ENCODE assay signal across 16 cellular contexts in genomic region chr14:88974991-88975835, GRCh38.
"Had no signal": no experiment of that assay in that cellular context is flagged by ENCODE, and none has a peak within 500 bp of the region (broad histone marks: within the 10 kb centered on the region; RNA-seq: fewer than 3 reads in every experiment).

No MANE protein-coding gene starts in this region.

- ATAC-seq: esophagus mucosa; left lobe of liver; stimulated activated naive CD8-positive, alpha-beta T cell treated with anti-CD3 and anti-CD28 coated beads, Interleukin-15, Interleukin-2, amounts not matched to agents 100 U/mL and 50 U/mL, for 24 hours; upper lobe of right lung had no signal

- H3K27ac Mint-ChIP-seq: activated CD4-positive, alpha-beta T cell treated with anti-CD3 and anti-CD28 coated beads, Interleukin-2, amount 10 ng/mL, durations not matched to agents 7 days and 5 days; activated naive CD4-positive, alpha-beta T cell treated with anti-CD3 and anti-CD28 coated beads, Interleukin-2, amount 10 ng/mL, durations not matched to agents 7 days and 5 days; activated T-helper 2 cell treated with anti-CD3 and anti-CD28 coated beads, Interferon-gamma antibody, Interleukin-2, Interleukin-4, amounts not matched to agents 10 μg/mL and 5 μg/mL and 100 μg/mL, durations not matched to agents 14 hours and 24 hours and 36 hours; endodermal cell; nephron progenitor cell had no signal

- H3K9me3 Mint-ChIP-seq: activated CD4-positive, alpha-beta T cell treated with anti-CD3 and anti-CD28 coated beads, Interleukin-2, amount 10 ng/mL, durations not matched to agents 7 days and 5 days; activated T-helper 2 cell treated with anti-CD3 and anti-CD28 coated beads, Interferon-gamma antibody, Interleukin-2, Interleukin-4, amounts not matched to agents 10 μg/mL and 5 μg/mL and 100 μg/mL, durations not matched to agents 14 hours and 24 hours and 36 hours; endodermal cell had no signal

- H3K27ac ChIP-seq: sigmoid colon, suprapubic skin, upper lobe of right lung had no signal

- H3K4me3 Mint-ChIP-seq: activated CD4-positive, alpha-beta T cell treated with anti-CD3 and anti-CD28 coated beads, Interleukin-2, amount 10 ng/mL, durations not matched to agents 7 days and 5 days; activated naive CD4-positive, alpha-beta T cell treated with anti-CD3 and anti-CD28 coated beads, Interleukin-2, amount 10 ng/mL, durations not matched to agents 7 days and 5 days; endodermal cell; nephron progenitor cell had no signal

- H3K4me1 Mint-ChIP-seq: activated CD4-positive, alpha-beta T cell treated with anti-CD3 and anti-CD28 coated beads, Interleukin-2, amount 10 ng/mL, durations not matched to agents 7 days and 5 days; activated naive CD4-positive, alpha-beta T cell treated with anti-CD3 and anti-CD28 coated beads, Interleukin-2, amount 10 ng/mL, durations not matched to agents 7 days and 5 days; nephron progenitor cell had no signal

- H3K4me3 ChIP-seq: sigmoid colon, suprapubic skin, upper lobe of right lung had no signal

- H3K9me3 ChIP-seq: suprapubic skin, upper lobe of right lung had no signal

- H3K4me1 ChIP-seq: sigmoid colon, suprapubic skin, upper lobe of right lung had no signal

- DNase-seq: activated CD4-positive, alpha-beta T cell treated with anti-CD3 and anti-CD28 coated beads, Interleukin-2, amount 10 ng/mL, durations not matched to agents 7 days and 5 days; activated CD8-positive, alpha-beta memory T cell treated with anti-CD3 and anti-CD28 coated beads for 24 hours; activated naive CD4-positive, alpha-beta T cell treated with anti-CD3 and anti-CD28 coated beads, Interleukin-2, amount 10 ng/mL, durations not matched to agents 7 days and 5 days; endodermal cell; glutamatergic neuron; mammary epithelial cell; nephron progenitor cell; sigmoid colon; stimulated activated CD4-positive, alpha-beta T cell treated with anti-CD3 and anti-CD28 coated beads, Interleukin-12 subunit alpha, Interleukin-12 subunit beta, amount 100 ng/mL, for 4 hours; stimulated activated naive CD8-positive, alpha-beta T cell treated with anti-CD3 and anti-CD28 coated beads, Interleukin-15, Interleukin-2, amounts not matched to agents 100 U/mL and 50 U/mL, for 24 hours; T-helper 1 cell; upper lobe of right lung had no signal

- H3K36me3 Mint-ChIP-seq: activated naive CD4-positive, alpha-beta T cell treated with anti-CD3 and anti-CD28 coated beads, Interleukin-2, amount 10 ng/mL, durations not matched to agents 7 days and 5 days had no signal

- H3K36me3 ChIP-seq: sigmoid colon, suprapubic skin, upper lobe of right lung had no signal
